In genomic region chr11:14620027-14620511, GRCh38 we compare ENCODE assay signal across 1 cellular context.
TF ChIP-seq lines count a peak whose summit lies in the region.

No MANE protein-coding gene starts in this region.

TF ChIP-seq in HepG2, 621 proteins besides CTCF, POLR2A, EP300 and RAD21 (continued from another document):
- TF ChIP-seq ZNF710 (CRISPR knock-in tag; IDR thresholded peaks at IDR 0.05; ENCODE audit: borderline replicate concordance) (peak; percentile 60; the same call in 1 of the 2 replicates), NR2F2 (IDR thresholded peaks at IDR 0.05; ENCODE audit: borderline replicate concordance, low read depth) (peak; percentile 80), HDAC2 (CRISPR knock-in tag; IDR thresholded peaks at IDR 0.05) (peak; percentile 52; the same call in 1 of the 2 replicates), FUBP1 (CRISPR knock-in tag; IDR thresholded peaks at IDR 0.05; ENCODE audit: borderline replicate concordance) (no peak), SNAPC2 (CRISPR knock-in tag; IDR thresholded peaks at IDR 0.05) (peak; percentile 83; the same call in 1 of the 2 replicates), LCORL (IDR thresholded peaks at IDR 0.05) (peak; percentile 54; the same call in 1 of the 2 replicates), LCORL (CRISPR knock-in tag; IDR thresholded peaks at IDR 0.05) (0 out of 2 replicates have a peak, but pooled peaks have one; percentile 18), EHMT2 (IDR thresholded peaks at IDR 0.05; ENCODE audit: borderline replicate concordance, low read depth, low read length) (0 out of 2 replicates have a peak, but pooled peaks have one; percentile 51), ZNF775 (CRISPR knock-in tag; IDR thresholded peaks at IDR 0.05; ENCODE audit: borderline replicate concordance) (no peak), THYN1 (CRISPR knock-in tag; IDR thresholded peaks at IDR 0.05; ENCODE audit: borderline replicate concordance, low read depth) (0 out of 2 replicates have a peak, but pooled peaks have one; percentile 56), ZSCAN30 (CRISPR knock-in tag; IDR thresholded peaks at IDR 0.05) (no peak), REPIN1 (CRISPR knock-in tag; IDR thresholded peaks at IDR 0.05; ENCODE audit: borderline replicate concordance, low read depth) (peak; percentile 63; the same call in 1 of the 2 replicates), CEBPG (CRISPR knock-in tag; IDR thresholded peaks at IDR 0.05) (peak; percentile 69), PPARG (CRISPR knock-in tag; conservative IDR thresholded peaks at IDR 0.05) (peak; percentile 40; the same call in 1 of the 2 replicates), FOXJ3 (CRISPR knock-in tag; IDR thresholded peaks at IDR 0.05; ENCODE audit: borderline replicate concordance) (peak; percentile 89; the same call in 1 of the 2 replicates), YEATS2 (CRISPR knock-in tag; IDR thresholded peaks at IDR 0.05; ENCODE audit: borderline replicate concordance) (peak; percentile 17; the same call in 1 of the 2 replicates), ZNF143 (CRISPR knock-in tag; IDR thresholded peaks at IDR 0.05) (no peak), ARID5B (CRISPR knock-in tag; IDR thresholded peaks at IDR 0.05) (peak; percentile 79), TARDBP (CRISPR knock-in tag; IDR thresholded peaks at IDR 0.05) (peak; percentile 65; the same call in 1 of the 2 replicates), ZNF777 (CRISPR knock-in tag; IDR thresholded peaks at IDR 0.05) (no peak), BORCS8-MEF2B (CRISPR knock-in tag; IDR thresholded peaks at IDR 0.05) (no peak), NFIC (IDR thresholded peaks at IDR 0.05; ENCODE audit: low read length) (peak; percentile 81), NFYC (CRISPR knock-in tag; IDR thresholded peaks at IDR 0.05) (peak; percentile 79), IKZF5 (CRISPR knock-in tag; IDR thresholded peaks at IDR 0.05) (peak; percentile 53; the same call in 1 of the 2 replicates), RXRB (CRISPR knock-in tag; IDR thresholded peaks at IDR 0.05; ENCODE audit: borderline replicate concordance) (peak; percentile 67), DZIP1 (CRISPR knock-in tag; IDR thresholded peaks at IDR 0.05) (no peak)
